In genomic region chr13:106567421-106568224, GRCh38 we compare ENCODE assay signal across 8 cellular contexts. TPM values are rescaled to one million over a fixed set of nuclear protein-coding genes. Genes with fewer than 3 reads are reported as not detected.
DNase-seq lines count a peak whose midpoint lies in the region; ATAC-seq and TF ChIP-seq lines count a peak whose summit lies in the region.

Gene ARGLU1 (minus strand): TSS chr13:106568137. CDS start chr13:106567919, 218 bp downstream.

- H3K27me3 Mint-ChIP-seq in activated B cell treated with CpG ODN at 0.5 μM for 24 hours = no peaks in the 10 kb centered on the region

- ATAC-seq in GM18517 (IDR thresholded peaks at IDR 0.05; ENCODE audit: unreplicated experiment) (peak; percentile 64), HG03039 (IDR thresholded peaks at IDR 0.05; ENCODE audit: unreplicated experiment) (peak; percentile 65), activated B cell treated with CpG ODN at 0.5 μM for 24 hours (ENCODE audit: low read depth) (peak; percentile 83)

- peak within 1 kb of the TSS; percentile 93 for H3K27ac Mint-ChIP-seq in activated B cell treated with CpG ODN at 0.5 μM for 24 hours

- H3K4me3 ChIP-seq in cardiac fibroblast (replicated peaks in 1 of 2; ENCODE audit: low read depth in 2 of 2, low read length in 2 of 2) = peak within 1 kb of the TSS; percentile 94 to 95

- no peaks in the 10 kb centered on the region for H3K9me3 Mint-ChIP-seq in activated B cell treated with CpG ODN at 0.5 μM for 24 hours

- POLR2A ChIA-PET in activated B cell treated with CpG ODN at 0.5 μM for 24 hours (lab: Charles Lee) = interaction anchor here (0.6 to 2.2 kb wide), 6 partner anchors 11 to 1428 kb away, joined by 3 to 28 read pairs (median 4); partner anchors contain the start of gene EFNB2

- peaks cover 8% of the 10 kb centered on the region for H3K36me3 Mint-ChIP-seq in activated B cell treated with CpG ODN at 0.5 μM for 24 hours (ENCODE audit: low read depth)

- DNase-seq in 8988T = peak; percentile 75
- DNase-seq in NCI-H2107 treated with DMSO at 0.1 percent for 48 hours (lab: John Stamatoyannopoulos, UW; ENCODE audit: unreplicated experiment) = peak; percentile 62
- DNase-seq in activated B cell treated with CpG ODN at 0.5 μM for 24 hours = peak; percentile 97
- peak in 1 of 2 donors; percentile 94 for DNase-seq in cardiac fibroblast (ENCODE audit: low read depth in 2 of 2)
- peak; percentile 93 for DNase-seq in iris pigment epithelial cell (ENCODE audit: low read depth)
- peak; percentile 90 to 96 (median 90) for DNase-seq in stimulated activated CD4-positive, alpha-beta T cell treated with anti-CD3 and anti-CD28 coated beads, Interleukin-12 subunit alpha, Interleukin-12 subunit beta, amount 100 ng/mL, for 48 hours (ENCODE audit: low read depth in 2 of 3, low spot score in 1 of 3)

- TF ChIP-seq CTCF in activated B cell treated with CpG ODN at 0.5 μM for 24 hours (IDR thresholded peaks at IDR 0.05) (no peak), cardiac fibroblast (IDR thresholded peaks at IDR 0.05; ENCODE audit: low read depth, low read length) (no peak)

- peaks cover 53% of the 10 kb centered on the region for H3K4me1 Mint-ChIP-seq in activated B cell treated with CpG ODN at 0.5 μM for 24 hours

- CTCF ChIA-PET in activated B cell treated with CpG ODN at 0.5 μM for 24 hours (lab: Charles Lee) = interaction anchor here (1.3 kb wide), 1 partner anchor 31 kb away, joined by 4 read pairs; no protein-coding TSS in a partner anchor

- intact Hi-C loops in activated B cell treated with CpG ODN at 0.5 μM for 24 hours (cut with micrococcal nuclease) = loop anchor here (1.0 to 10.0 kb wide), 5 partner anchors 17 to 1650 kb away; partner anchors contain the start of genes ABHD13, EFNB2 and LIG4

- peak within 1 kb of the TSS; percentile 88 for H3K4me3 Mint-ChIP-seq in activated B cell treated with CpG ODN at 0.5 μM for 24 hours

RNA-seq across cellular contexts. Expression of gene ARGLU1, which starts in this region (rescaled TPM):
- 108 and 112 TPM in 2 replicates for total RNA-seq in activated B cell treated with CpG ODN at 0.5 μM for 24 hours
